In the genomic region with DNA sequence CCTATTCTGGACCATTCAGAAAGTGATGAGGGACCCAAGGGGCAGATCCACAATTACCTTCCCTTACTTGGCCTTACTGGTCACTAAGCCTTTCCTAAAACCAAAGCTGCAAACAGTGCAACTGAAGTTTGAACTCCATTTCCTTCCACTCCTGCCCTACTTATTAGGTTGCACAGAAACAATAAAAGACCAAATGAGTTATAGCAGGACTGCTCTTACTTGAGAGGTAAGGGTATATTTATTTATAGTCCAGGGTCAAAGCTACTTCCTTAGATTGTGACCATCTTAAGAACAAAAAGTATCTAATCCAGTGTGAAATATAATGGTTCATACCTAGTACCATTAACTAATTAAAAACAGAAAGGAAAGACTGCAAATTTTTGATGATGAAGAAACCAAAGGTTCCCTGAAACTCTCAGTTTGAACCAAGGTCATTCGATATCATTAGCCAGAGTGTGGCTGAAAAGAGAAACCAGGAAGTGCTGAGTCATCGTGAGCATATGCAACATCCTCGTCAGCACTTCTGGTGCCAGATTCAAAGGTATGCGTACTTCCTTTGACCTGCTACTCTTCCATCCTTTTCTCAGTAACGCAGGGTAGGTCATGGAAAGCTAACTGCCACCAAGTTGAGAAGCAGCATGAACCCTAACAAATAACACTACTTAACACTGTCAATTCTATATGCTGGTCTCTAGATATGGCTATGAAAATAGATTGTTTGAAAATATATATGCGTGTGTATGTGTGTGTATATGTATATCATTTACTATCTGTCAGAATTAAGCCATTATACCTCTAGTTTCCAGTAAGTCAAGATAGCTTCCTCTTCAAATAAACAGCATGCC, we compare ENCODE assay signal across 8 cellular contexts. TPM values are rescaled to one million over a fixed set of nuclear protein-coding genes. Genes with fewer than 3 reads are reported as not detected.
DNase-seq lines count a peak whose midpoint lies in the region; ATAC-seq, FAIRE-seq and TF ChIP-seq lines count a peak whose summit lies in the region.

No MANE protein-coding gene starts in this region.

- no peaks in the 10 kb centered on the region for H3K27me3 ChIP-seq in H1 (replicated peaks in 1 of 4; ENCODE audit: control insufficient read depth in 3 of 4, extremely low read depth in 1 of 4, insufficient read depth in 3 of 4, low read length in 3 of 4)
- no peaks in the 10 kb centered on the region for H3K27me3 ChIP-seq in thyroid gland

- TF ChIP-seq POLR2A in GM12892 (IDR thresholded peaks at IDR 0.05; ENCODE audit: low read depth, low read length) (no peak), H1 (IDR thresholded peaks at IDR 0.05; ENCODE audit: control extremely low read depth in 1 of 2, low read depth in 2 of 2, low read length in 2 of 2) (no peak), thyroid gland (IDR thresholded peaks at IDR 0.05) (no peak)

- no peak for TF ChIP-seq RAD21 in H1 (IDR thresholded peaks at IDR 0.05 in 1 of 2, conservative IDR thresholded peaks at IDR 0.05 in 1 of 2; ENCODE audit: low read depth in 2 of 2, low read length in 2 of 2)

- H3K23me2 ChIP-seq in H1 (ENCODE audit: low read depth, low read length), result no peaks in the 10 kb centered on the region

- no peak overlapping the region for H3K4ac ChIP-seq in H1 (replicated peaks; ENCODE audit: insufficient read length, low read depth, low read length)

- peak overlapping the region; percentile 20 for H3K4me3 ChIP-seq in WI38 (ENCODE audit: low read depth, low read length)
- no peak overlapping the region for H3K4me3 ChIP-seq in H1 (ENCODE audit: extremely low read depth in 1 of 4, insufficient read depth in 2 of 4, low read depth in 3 of 4, low read length in 4 of 4)
- no peak overlapping the region for H3K4me3 ChIP-seq in mesodermal cell (ENCODE audit: extremely low read depth, insufficient read depth, low read length, poor library complexity, severe bottlenecking)
- no peak overlapping the region for H3K4me3 ChIP-seq in thyroid gland (replicated peaks in 1 of 3)

- 0 out of 2 replicates have a peak overlapping the region, but pooled peaks have one; percentile 3 for H3K27ac ChIP-seq in H1 (ENCODE audit: low read depth, low read length)
- H3K27ac ChIP-seq in mesodermal cell (ENCODE audit: low read depth, low read length, severe bottlenecking), result peak overlapping the region; percentile 65
- H3K27ac ChIP-seq in thyroid gland, result peak overlapping the region in 2 of 3 donors; percentile 32 to 40

- ATAC-seq in HG02678 (IDR thresholded peaks at IDR 0.05; ENCODE audit: unreplicated experiment), result peak; percentile 72

- H3K14ac ChIP-seq in H1 (ENCODE audit: insufficient read length), result no peak overlapping the region

- no peak for TF ChIP-seq EP300 in H1 (IDR thresholded peaks at IDR 0.05; ENCODE audit: borderline replicate concordance in 1 of 2, low read depth in 2 of 2, low read length in 2 of 2)

- no peak overlapping the region for H2AK5ac ChIP-seq in H1 (ENCODE audit: low read depth, low read length)

- POLR2A ChIA-PET in H1 (lab: Charles Lee; ENCODE audit: partially characterized antibody), result interaction anchor here (0.6 to 1.3 kb wide), 3 partner anchors 42 to 1649 kb away, joined by 3 read pairs; partner anchors contain the start of gene FAM133B

- H2AFZ ChIP-seq in H1 (ENCODE audit: low read length), result no peak overlapping the region

- intact Hi-C loops in thyroid gland (cut with DNase I), result no loop called here

- TF ChIP-seq CTCF in WI38 (IDR thresholded peaks at IDR 0.05; ENCODE audit: low read depth, low read length), result no peak
- no peak for TF ChIP-seq CTCF in H1 (IDR thresholded peaks at IDR 0.05; ENCODE audit: control extremely low read depth in 1 of 3, insufficient read depth in 1 of 3, low read depth in 1 of 3, low read length in 3 of 3)
- TF ChIP-seq CTCF in thyroid gland (IDR thresholded peaks at IDR 0.05), result no peak

- H4K8ac ChIP-seq in H1 (ENCODE audit: extremely low read depth, insufficient read depth, low read length), result no peak overlapping the region

- H3K18ac ChIP-seq in H1 (ENCODE audit: extremely low read depth, low read length), result 0 out of 2 replicates have a peak overlapping the region, but pooled peaks have one; percentile 2

- peak overlapping the region in 1 of 2 experiments; percentile 27; a peak in 1 of 4 replicates for H3K4me2 ChIP-seq in H1 (ENCODE audit: insufficient read depth in 1 of 2, low read depth in 2 of 2, low read length in 2 of 2)

- CTCF ChIA-PET in H1 (lab: Charles Lee; ENCODE audit: partially characterized antibody), result interaction anchor here (1.0 to 1.5 kb wide), 3 partner anchors 21 to 150 kb away, joined by 3 read pairs; no protein-coding TSS in a partner anchor

- no peak overlapping the region; the same call in 1 of the 2 replicates for H2BK15ac ChIP-seq in H1 (ENCODE audit: low read length)

- H3K9ac ChIP-seq in H1 (replicated peaks in 1 of 4; ENCODE audit: extremely low read depth in 1 of 4, low read depth in 3 of 4, low read length in 3 of 4), result no peak overlapping the region

- peak overlapping the region; percentile 5; the same call in 1 of the 2 replicates for H2BK12ac ChIP-seq in H1 (ENCODE audit: low read depth, low read length)

- WGBS in H1 (ENCODE audit: extremely low coverage in 1 of 2, insufficient coverage in 1 of 2, insufficient read length in 1 of 2, insufficient replicate concordance in 2 of 2, low coverage in 1 of 2, low lambda C conversion rate in 2 of 2, missing lambda C conversion rate in 1 of 2), 2 experiments, result 68% methylated on average over 6 of the region's 6 CpGs; no CpG with 5 or more reads in 1 of the 2 experiments
- 38 to 54% methylated on average over 2 to 4 of the region's 6 CpGs for WGBS in mesodermal cell (ENCODE audit: insufficient coverage in 2 of 2), 2 experiments
- 49 to 55% methylated on average over 6 of the region's 6 CpGs for WGBS in thyroid gland, 2 donors

- H2BK5ac ChIP-seq in H1 (ENCODE audit: low read depth, low read length), result peak overlapping the region; percentile 55; the same call in 1 of the 2 replicates

- H3K79me1 ChIP-seq in H1 (ENCODE audit: low read depth, low read length), result no peaks in the 10 kb centered on the region

- H2BK120ac ChIP-seq in H1 (replicated peaks; ENCODE audit: low read depth, low read length), result peak overlapping the region; percentile 4

- H3K36me3 ChIP-seq in H1 (ENCODE audit: control insufficient read depth in 2 of 4, insufficient read depth in 4 of 4, low read length in 3 of 4) (no peaks in the 10 kb centered on the region), mesodermal cell (ENCODE audit: control insufficient read depth, insufficient read depth, low read length) (peaks cover 27% of the 10 kb centered on the region), thyroid gland (no peaks in the 10 kb centered on the region)

- H3K4me1 ChIP-seq in H1 (replicated peaks in 1 of 4; ENCODE audit: control insufficient read depth in 3 of 4, insufficient read depth in 4 of 4, low read length in 3 of 4) (peaks cover 0 to 17% (median 8%) of the 10 kb centered on the region in 4 experiments; a peak in 5 of 7 replicates), mesodermal cell (ENCODE audit: control insufficient read depth, insufficient read depth, low read length, poor library complexity, severe bottlenecking) (peaks cover 21% of the 10 kb centered on the region), thyroid gland (peaks cover 12% of the 10 kb centered on the region in 2 donors)

- H3K9me3 ChIP-seq in H1 (ENCODE audit: insufficient read depth in 2 of 2, low read depth in 1 of 2, low read length in 1 of 2) (no peaks in the 10 kb centered on the region), mesodermal cell (ENCODE audit: control insufficient read depth, low read length) (no peaks in the 10 kb centered on the region), thyroid gland (no peaks in the 10 kb centered on the region)

- no peak overlapping the region for H3K56ac ChIP-seq in H1 (replicated peaks; ENCODE audit: insufficient read length, low read depth, low read length)

- H4K91ac ChIP-seq in H1 (replicated peaks; ENCODE audit: insufficient read length, low read length), result peak overlapping the region; percentile 72

- peaks cover 0 to 2% of the 10 kb centered on the region in 2 experiments; a peak in 1 of 4 replicates for H3K79me2 ChIP-seq in H1 (ENCODE audit: control insufficient read depth in 1 of 2, insufficient read depth in 2 of 2, low read length in 2 of 2)

- H4K5ac ChIP-seq in H1 (ENCODE audit: insufficient read length, low read depth, low read length), result no peak overlapping the region

- H4K20me1 ChIP-seq in H1 (replicated peaks in 1 of 2; ENCODE audit: control insufficient read depth in 1 of 2, insufficient read depth in 2 of 2, low read length in 2 of 2), result no peaks in the 10 kb centered on the region

- DNase-seq in A172 (ENCODE audit: low spot score) (peak; percentile 94), GM12892 (ENCODE audit: insufficient read length) (no peak), MV-4-11 (lab: John Stamatoyannopoulos, UW) (peak; percentile 84), H1 (ENCODE audit: low read depth in 1 of 2, low spot score in 2 of 2) (no peak), thyroid gland (peak; percentile 36 to 58)

- H2BK20ac ChIP-seq in H1 (ENCODE audit: low read length), result peak overlapping the region; percentile 37; the same call in 1 of the 2 replicates

- FAIRE-seq in GM12892 (lab: Jason Lieb, UNC) (peak; percentile 98), H1 (lab: Jason Lieb, UNC) (peak; percentile 65)

- H3K23ac ChIP-seq in H1 (ENCODE audit: insufficient read length), result no peak overlapping the region

TF ChIP-seq in H1, 55 proteins besides CTCF, POLR2A, EP300 and RAD21:
- TF ChIP-seq JUND (IDR thresholded peaks at IDR 0.05; ENCODE audit: low read length) (0 out of 2 replicates have a peak, but pooled peaks have one; percentile 30), CEBPB (IDR thresholded peaks at IDR 0.05; ENCODE audit: low read depth, low read length) (0 out of 2 replicates have a peak, but pooled peaks have one; percentile 3), BACH1 (IDR thresholded peaks at IDR 0.05; ENCODE audit: low read length) (peak; percentile 99), MAFK (IDR thresholded peaks at IDR 0.05; ENCODE audit: low read depth, low read length) (peak; percentile 99), SIX5 (IDR thresholded peaks at IDR 0.05; ENCODE audit: low read depth, low read length) (no peak)

RNA-seq across cellular contexts. Expression of gene CDK6, which starts 26.8 kb away (rescaled TPM):
- 136 and 140 TPM in 2 replicates for total RNA-seq in A172 (2014; rRNA removed; shearing (Covaris generic))
- polyA plus RNA-seq in GM12892 (2012; ENCODE audit: missing spikeins), result 19.7 TPM
- total RNA-seq in H1 (2021; fragmentation: NEBNext Ultra II Directional; extraction: Animal tissue kit (Norgen Biotek cat#: 25700)), result 18.9 and 20.8 TPM in 2 replicates
- polyA plus RNA-seq in H1 (2011; rRNA removed), result 5.9 and 9.0 TPM in 2 replicates
- 8.0 TPM for polyA plus RNA-seq in H1 (2011; cell fraction: cytosol; rRNA removed)
- polyA plus RNA-seq in H1 (2011; cell fraction: nucleus; rRNA removed), result 18.6 TPM
- polyA plus RNA-seq in H1 (2012, experiment 1 of 2), result 4.9 to 8.4 TPM (median 6.0 TPM) in 4 replicates
- polyA plus RNA-seq in H1 (2012, experiment 2 of 2), result 0.60 TPM
- polyA plus RNA-seq in H1 (2013, experiment 1 of 2), result 5.0 TPM
- polyA plus RNA-seq in H1 (2013, experiment 2 of 2), result 5.0 TPM
- polyA minus RNA-seq in H1 (2011; rRNA and poly(A)+ RNA removed), result 29.2 and 45.3 TPM in 2 replicates
- polyA minus RNA-seq in H1 (2011; cell fraction: cytosol; rRNA and poly(A)+ RNA removed), result 36.8 TPM
- 39.0 TPM for polyA minus RNA-seq in H1 (2011; cell fraction: nucleus; rRNA and poly(A)+ RNA removed)
- polyA plus RNA-seq in mesodermal cell (2013, experiment 1 of 2), result 50.2 TPM
- 38.6 TPM for polyA plus RNA-seq in mesodermal cell (2013, experiment 2 of 2)
- 10 to 100 TPM; 11.2 to 18.5 (median 13.2) TPM for total RNA-seq in thyroid gland

Comparison
In these comparisons a context has a peak if more than half of its experiments do, and no peak if none do; other contexts are left out.
1. DNase-seq: peak in A172 (single experiment), MV-4-11 (single experiment) and thyroid gland (2 of 2); none in GM12892 (single experiment) and H1 (0 of 2).
2. H3K27ac ChIP-seq: peak in every context shown above with its lines; median percentile 65 in mesodermal cell; 36 in thyroid gland; 3 in H1.